1 cellular context compared by ENCODE assay signal in the genomic region with DNA sequence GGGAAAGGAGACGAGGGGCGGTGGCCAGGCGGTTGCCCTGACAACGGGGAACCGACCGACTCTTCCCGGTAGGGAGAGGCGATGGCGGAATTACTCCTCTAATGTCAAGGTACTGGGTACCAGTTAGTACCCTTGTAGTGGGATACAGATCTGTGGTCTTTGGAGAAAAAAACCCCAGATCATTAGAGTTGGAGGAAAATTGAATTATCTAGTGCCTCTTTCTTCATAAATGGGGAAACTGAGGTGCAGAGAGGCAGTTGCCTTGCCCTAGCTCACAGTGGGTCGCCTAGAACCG.
TF ChIP-seq lines count a peak whose summit lies in the region.

No MANE protein-coding gene starts in this region.

TF ChIP-seq in A549, 52 proteins besides CTCF, POLR2A, EP300 and RAD21 (continued from another document):
- TF ChIP-seq ZNF302 (CRISPR knock-in tag; IDR thresholded peaks at IDR 0.05), result no peak
- TF ChIP-seq NFE2L2 (conservative IDR thresholded peaks at IDR 0.05; ENCODE audit: low read length), result no peak
- no peak for TF ChIP-seq ESRRA (IDR thresholded peaks at IDR 0.05; ENCODE audit: borderline replicate concordance, low read length)
- TF ChIP-seq RNF2 (IDR thresholded peaks at IDR 0.05; ENCODE audit: borderline replicate concordance, low read depth), result no peak
- TF ChIP-seq EHMT2 (IDR thresholded peaks at IDR 0.05; ENCODE audit: low read depth), result no peak
- TF ChIP-seq, protein P1, sequence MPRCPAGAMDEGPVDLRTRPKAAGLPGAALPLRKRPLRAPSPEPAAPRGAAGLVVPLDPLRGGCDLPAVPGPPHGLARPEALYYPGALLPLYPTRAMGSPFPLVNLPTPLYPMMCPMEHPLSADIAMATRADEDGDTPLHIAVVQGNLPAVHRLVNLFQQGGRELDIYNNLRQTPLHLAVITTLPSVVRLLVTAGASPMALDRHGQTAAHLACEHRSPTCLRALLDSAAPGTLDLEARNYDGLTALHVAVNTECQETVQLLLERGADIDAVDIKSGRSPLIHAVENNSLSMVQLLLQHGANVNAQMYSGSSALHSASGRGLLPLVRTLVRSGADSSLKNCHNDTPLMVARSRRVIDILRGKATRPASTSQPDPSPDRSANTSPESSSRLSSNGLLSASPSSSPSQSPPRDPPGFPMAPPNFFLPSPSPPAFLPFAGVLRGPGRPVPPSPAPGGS (IDR thresholded peaks at IDR 0.05), result no peak
- no peak for TF ChIP-seq RFX5 (IDR thresholded peaks at IDR 0.05)
